1 cellular context compared by ENCODE assay signal in genomic region chr10:130957423-130957822, GRCh38.
TF ChIP-seq lines count a peak whose summit lies in the region.

No MANE protein-coding gene starts in this region.

TF ChIP-seq in H1, 55 proteins besides CTCF, POLR2A, EP300 and RAD21 (continued from another document):
- TF ChIP-seq CHD7 (IDR thresholded peaks at IDR 0.05; ENCODE audit: insufficient replicate concordance, low read length) (no peak), E2F6 (IDR thresholded peaks at IDR 0.05) (no peak), SUZ12 (IDR thresholded peaks at IDR 0.05; ENCODE audit: low read length) (no peak), HDAC6 (IDR thresholded peaks at IDR 0.05; ENCODE audit: low read depth, low read length) (no peak), EZH2 (IDR thresholded peaks at IDR 0.05; ENCODE audit: low read depth, low read length, severe bottlenecking) (no peak), GABPA (IDR thresholded peaks at IDR 0.05; ENCODE audit: borderline replicate concordance, insufficient read depth, low read length) (no peak), POU5F1 (IDR thresholded peaks at IDR 0.05; ENCODE audit: low read depth, low read length) (no peak), ATF2 (IDR thresholded peaks at IDR 0.05; ENCODE audit: low read length) (no peak), JUN (IDR thresholded peaks at IDR 0.05; ENCODE audit: low read depth, low read length) (no peak), RBBP5 (IDR thresholded peaks at IDR 0.05; ENCODE audit: borderline replicate concordance, low read depth, low read length) (no peak), PHF8 (conservative IDR thresholded peaks at IDR 0.05; ENCODE audit: low read depth, low read length) (no peak), BCL11A (IDR thresholded peaks at IDR 0.05; ENCODE audit: low read depth in 2 of 2, low read length in 2 of 2) (no peak), TEAD4 (IDR thresholded peaks at IDR 0.05; ENCODE audit: low read depth, low read length) (no peak), KDM5A (IDR thresholded peaks at IDR 0.05; ENCODE audit: low read length) (no peak), MAX (IDR thresholded peaks at IDR 0.05) (no peak), TBP (IDR thresholded peaks at IDR 0.05; ENCODE audit: low read depth, low read length) (no peak)
